8 cellular contexts compared by ENCODE assay signal in genomic region chr7:55065511-55066229, GRCh38. TPM values are rescaled to one million over a fixed set of nuclear protein-coding genes. Genes with fewer than 3 reads are reported as not detected.
DNase-seq lines count a peak whose midpoint lies in the region; ATAC-seq, FAIRE-seq and TF ChIP-seq lines count a peak whose summit lies in the region.

No MANE protein-coding gene starts in this region.

- TF ChIP-seq EP300 in Ishikawa (IDR thresholded peaks at IDR 0.05; ENCODE audit: borderline replicate concordance), result peak; percentile 73; the same call in 1 of the 2 replicates
- TF ChIP-seq EP300 in ovary (IDR thresholded peaks at IDR 0.05), result no peak

- intact Hi-C loops in ovary (cut with DNase I), result no loop called here

- 26 to 38% methylated on average over 10 of the region's 10 CpGs for WGBS in esophagus, 2 donors
- 32 to 46% (median 38%) methylated on average over 10 of the region's 10 CpGs for WGBS in ovary, 3 donors

- TF ChIP-seq POLR2A in ovary (IDR thresholded peaks at IDR 0.05), result no peak

- H3K27ac ChIP-seq in esophagus (ENCODE audit: low read depth in 2 of 2, low read length in 1 of 2) (peak overlapping the region; percentile 85 to 95), ovary (peak overlapping the region; percentile 35 to 47)

- H3K36me3 ChIP-seq in esophagus (ENCODE audit: control insufficient read depth in 2 of 2, insufficient read depth in 2 of 2, low read length in 1 of 2), result peaks cover 0 to 6% of the 10 kb centered on the region in 2 donors
- no peaks in the 10 kb centered on the region for H3K36me3 ChIP-seq in ovary

- H3K4me3 ChIP-seq in esophagus (ENCODE audit: low read depth in 1 of 2, low read length in 2 of 2) (no peak overlapping the region), ovary (no peak overlapping the region)

- DNase-seq in ovary (no peak), epidermal melanocyte (ENCODE audit: insufficient read length, low spot score) (no peak), frontal cortex (ENCODE audit: low spot score in 2 of 2) (no peak)
- DNase-seq in stimulated activated CD4-positive, alpha-beta T cell treated with anti-CD3 and anti-CD28 coated beads, Interleukin-1b, Interleukin-23, amount 100 ng/mL, for 48 hours, result no peak

- no peak for TF ChIP-seq CTCF in ovary (IDR thresholded peaks at IDR 0.05)

- no peak for FAIRE-seq in frontal cortex (lab: Jason Lieb, UNC)

- ATAC-seq in GM18499 (IDR thresholded peaks at IDR 0.05; ENCODE audit: insufficient read depth, unreplicated experiment) (peak; percentile 36), GM19324 (IDR thresholded peaks at IDR 0.05; ENCODE audit: low FRiP score, unreplicated experiment) (no peak)

- peaks cover 0 to 3% of the 10 kb centered on the region in 2 donors for H3K9me3 ChIP-seq in esophagus (ENCODE audit: control insufficient read depth in 2 of 2, insufficient read depth in 1 of 2, low read depth in 1 of 2, low read length in 1 of 2)
- no peaks in the 10 kb centered on the region for H3K9me3 ChIP-seq in ovary

- TF ChIP-seq RAD21 in Ishikawa (IDR thresholded peaks at IDR 0.05; ENCODE audit: low read depth), result no peak

- peaks cover 0 to 8% of the 10 kb centered on the region in 2 donors for H3K4me1 ChIP-seq in esophagus (ENCODE audit: control insufficient read depth in 2 of 2, insufficient read depth in 2 of 2, low read length in 1 of 2)
- H3K4me1 ChIP-seq in ovary (ENCODE audit: insufficient read depth), result peaks cover 27% of the 10 kb centered on the region

- H3K27me3 ChIP-seq in esophagus (ENCODE audit: control insufficient read depth in 1 of 2, insufficient read depth in 2 of 2, low read length in 2 of 2), result no peaks in the 10 kb centered on the region
- H3K27me3 ChIP-seq in ovary, result no peaks in the 10 kb centered on the region

TF ChIP-seq in Ishikawa, 13 proteins besides CTCF, POLR2A, EP300 and RAD21:
- TF ChIP-seq TAF1 (IDR thresholded peaks at IDR 0.05; ENCODE audit: low read depth) (no peak), CEBPB (IDR thresholded peaks at IDR 0.05) (no peak), NFIC (IDR thresholded peaks at IDR 0.05) (no peak), ZBTB7A (IDR thresholded peaks at IDR 0.05; ENCODE audit: low read depth) (no peak), MAX (IDR thresholded peaks at IDR 0.05) (no peak), CREB1 (IDR thresholded peaks at IDR 0.05; ENCODE audit: low read depth) (no peak), YY1 (IDR thresholded peaks at IDR 0.05; ENCODE audit: low read depth) (no peak), TEAD4 (IDR thresholded peaks at IDR 0.05) (peak; percentile 84), REST (IDR thresholded peaks at IDR 0.05; ENCODE audit: low read depth) (no peak), USF1 (IDR thresholded peaks at IDR 0.05) (no peak), EGR1 (IDR thresholded peaks at IDR 0.05) (no peak), TCF12 (IDR thresholded peaks at IDR 0.05; ENCODE audit: low read depth) (peak; percentile 61), FOXM1 (IDR thresholded peaks at IDR 0.05; ENCODE audit: borderline replicate concordance, low read depth) (no peak)

RNA-seq across cellular contexts. Expression of gene EGFR, which starts 46.9 kb away (rescaled TPM):
- polyA plus RNA-seq in esophagus (10 to 100 TPM; 12.8 to 16.1 TPM), ovary (10 to 100 TPM; 13.0 to 31.5 TPM)
- total RNA-seq in ovary (10 to 100 TPM; 26.3 to 54.6 (median 45.4) TPM), frontal cortex (5.3 TPM)
